ENCODE assay signal across 15 cellular contexts in the genomic region with DNA sequence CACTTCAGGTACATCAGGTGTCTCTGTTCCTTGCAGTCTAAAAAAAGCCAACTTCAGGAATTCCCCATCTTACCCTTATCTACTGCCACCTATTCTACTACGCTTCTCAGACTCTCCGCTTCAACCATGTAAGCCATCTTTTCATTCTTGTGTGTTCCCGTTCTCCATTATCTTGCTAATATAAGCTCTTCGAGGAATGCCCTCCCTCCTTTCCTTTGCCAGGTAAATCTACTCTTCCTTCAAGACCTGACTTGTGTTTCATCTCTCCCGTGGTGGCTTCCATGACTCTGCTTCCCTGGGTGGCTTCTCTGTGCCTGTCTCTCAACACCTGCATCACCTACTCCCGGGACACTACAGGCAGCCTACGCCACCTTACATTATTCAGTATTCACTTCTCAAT. TPM values are rescaled to one million over a fixed set of nuclear protein-coding genes. Genes with fewer than 3 reads are reported as not detected.
DNase-seq lines count a peak whose midpoint lies in the region; ATAC-seq and TF ChIP-seq lines count a peak whose summit lies in the region.
"Had no signal": no experiment of that assay in that cellular context is flagged by ENCODE, and none has a peak within 500 bp of the region (broad histone marks: within the 10 kb centered on the region; RNA-seq: fewer than 3 reads in every experiment).

No MANE protein-coding gene starts in this region.

- peak overlapping the region; percentile 80 for H2BK120ac ChIP-seq in mesenchymal stem cell (ENCODE audit: low read depth, low read length)

- no peak overlapping the region for H3K14ac ChIP-seq in mesenchymal stem cell (ENCODE audit: low read length in 2 of 2)

- H3K9ac ChIP-seq in mammary epithelial cell (ENCODE audit: insufficient read depth, low read length) (no peak overlapping the region), mesenchymal stem cell (ENCODE audit: low read length) (peak overlapping the region; percentile 95), skeletal muscle tissue (ENCODE audit: low read depth in 1 of 3, low read length in 3 of 3) (no peak overlapping the region)

- intact Hi-C loops in mammary epithelial cell (cut with micrococcal nuclease) = loop anchor here (2.0 kb wide), 1 partner anchor 731 kb away; no protein-coding TSS in a partner anchor

- no peaks in the 10 kb centered on the region for H3K27me3 Mint-ChIP-seq in HFFc6 (ENCODE audit: insufficient read depth)

- no peak overlapping the region for H4K91ac ChIP-seq in mesenchymal stem cell (ENCODE audit: low read length)

- H3K4me3 ChIP-seq in mammary epithelial cell (replicated peaks in 1 of 3; ENCODE audit: insufficient read depth in 1 of 3, low read depth in 2 of 3, low read length in 3 of 3) (no peak overlapping the region), mesenchymal stem cell (ENCODE audit: insufficient read depth in 1 of 2, low read depth in 1 of 2, low read length in 2 of 2) (no peak overlapping the region), skeletal muscle tissue (ENCODE audit: low read length in 3 of 3) (no peak overlapping the region)
- H3K4me3 ChIP-seq: SK-N-MC had no signal

- peak overlapping the region; percentile 98 for H3K27ac Mint-ChIP-seq in HFFc6
- H3K27ac Mint-ChIP-seq: activated naive CD8-positive, alpha-beta T cell treated with anti-CD3 and anti-CD28 coated beads, Interleukin-2, amount 10 ng/mL, durations not matched to agents 7 days and 5 days; B cell had no signal

- no peak overlapping the region for H2BK5ac ChIP-seq in mesenchymal stem cell (ENCODE audit: low read depth, low read length, poor library complexity, severe bottlenecking)

- WGBS in mammary epithelial cell (ENCODE audit: low coverage, missing lambda C conversion rate) = 76% methylated on average over 7 of the region's 7 CpGs
- 82% methylated on average over 7 of the region's 7 CpGs for WGBS in mesenchymal stem cell

- no peaks in the 10 kb centered on the region for H3K9me3 Mint-ChIP-seq in HFFc6
- H3K9me3 Mint-ChIP-seq: activated naive CD8-positive, alpha-beta T cell treated with anti-CD3 and anti-CD28 coated beads, Interleukin-2, amount 10 ng/mL, durations not matched to agents 7 days and 5 days had no signal

- no peak overlapping the region for H3K4me3 Mint-ChIP-seq in HFFc6
- H3K4me3 Mint-ChIP-seq: activated naive CD8-positive, alpha-beta T cell treated with anti-CD3 and anti-CD28 coated beads, Interleukin-2, amount 10 ng/mL, durations not matched to agents 7 days and 5 days; B cell had no signal

- H3K4me1 Mint-ChIP-seq in HFFc6 (ENCODE audit: low read depth) = peaks cover 54% of the 10 kb centered on the region
- H3K4me1 Mint-ChIP-seq: activated naive CD8-positive, alpha-beta T cell treated with anti-CD3 and anti-CD28 coated beads, Interleukin-2, amount 10 ng/mL, durations not matched to agents 7 days and 5 days had no signal

- no peak overlapping the region for H2BK15ac ChIP-seq in mesenchymal stem cell (ENCODE audit: low read depth, poor library complexity, severe bottlenecking)

- in situ Hi-C loops in mammary epithelial cell (cut with MboI; ENCODE audit: low sequenced_read_pairs in 2 of 2) = loop anchor here in 1 of 2 donors (10.0 kb wide), 1 partner anchor 59 kb away; no protein-coding TSS in a partner anchor

- H2BK12ac ChIP-seq in mesenchymal stem cell (ENCODE audit: low read length in 2 of 2) = peak overlapping the region; percentile 9 to 92

- dilution Hi-C loops in mammary epithelial cell (cut with HindIII; ENCODE audit: low sequenced_read_pairs) = no loop called here

- H3K27ac ChIP-seq in mammary epithelial cell (ENCODE audit: insufficient read depth, low read depth, low read length) = no peak overlapping the region
- peak overlapping the region; percentile 96 for H3K27ac ChIP-seq in mesenchymal stem cell (ENCODE audit: low read length, poor library complexity, severe bottlenecking)
- peak overlapping the region; percentile 71 for H3K27ac ChIP-seq in skeletal muscle tissue (ENCODE audit: low read depth, low read length)
- H3K27ac ChIP-seq: SK-N-MC had no signal

- CTCF ChIA-PET in mammary epithelial cell (lab: Charles Lee; ENCODE audit: low non-redundant PET) = interaction anchor here (0.7 kb wide), 1 partner anchor 59 kb away, joined by 13 read pairs; no protein-coding TSS in a partner anchor

- H4K20me1 ChIP-seq in mammary epithelial cell (ENCODE audit: insufficient read depth, low read length) = no peaks in the 10 kb centered on the region

- no peaks in the 10 kb centered on the region for H3K79me2 ChIP-seq in mammary epithelial cell (ENCODE audit: insufficient read depth, low read length)

- peaks cover 4% of the 10 kb centered on the region; the same call in 1 of the 2 replicates for H3K36me3 Mint-ChIP-seq in HFFc6 (ENCODE audit: low read depth)
- H3K36me3 Mint-ChIP-seq: activated naive CD8-positive, alpha-beta T cell treated with anti-CD3 and anti-CD28 coated beads, Interleukin-2, amount 10 ng/mL, durations not matched to agents 7 days and 5 days had no signal

- H2AFZ ChIP-seq in mammary epithelial cell (ENCODE audit: low read depth, low read length) (peak overlapping the region; percentile 75), mesenchymal stem cell (ENCODE audit: low read depth, low read length) (no peak overlapping the region)

- no peak for ATAC-seq in HG03039 (IDR thresholded peaks at IDR 0.05; ENCODE audit: unreplicated experiment)
- ATAC-seq: left lobe of liver had no signal

- no peak for DNase-seq in HFFc6
- DNase-seq in mammary epithelial cell = no peak
- DNase-seq in mesenchymal stem cell = no peak
- DNase-seq in islet precursor cell = no peak
- no peak for DNase-seq in MV-4-11 (lab: John Stamatoyannopoulos, UW)
- no peak for DNase-seq in cerebellar nuclear complex (lab: John Stamatoyannopoulos, UW)
- DNase-seq: activated CD8-positive, alpha-beta memory T cell treated with anti-CD3 and anti-CD28 coated beads, Interleukin-2, amount 50 U/mL, for 4 hours; activated naive CD8-positive, alpha-beta T cell treated with anti-CD3 and anti-CD28 coated beads, Interleukin-2, amount 10 ng/mL, durations not matched to agents 7 days and 5 days; DMS53; NCI-H2081 treated with DMSO at 0.1 percent for 48 hours had no signal

- no TSS peak for BruUV-seq in mammary epithelial cell (replicated peaks; lab: Mats Ljungman, UMichigan)

- H4K8ac ChIP-seq in mesenchymal stem cell (ENCODE audit: low read length) = no peak overlapping the region

- no peaks in the 10 kb centered on the region for H3K79me1 ChIP-seq in mesenchymal stem cell (replicated peaks; ENCODE audit: low read length, poor library complexity, severe bottlenecking)

- H3K4me2 ChIP-seq in mammary epithelial cell (ENCODE audit: insufficient read depth, low read depth, low read length) = no peak overlapping the region
- no peak overlapping the region for H3K4me2 ChIP-seq in mesenchymal stem cell (ENCODE audit: low read length, poor library complexity, severe bottlenecking)

- H3K9me3 ChIP-seq in mammary epithelial cell (replicated peaks; ENCODE audit: insufficient read depth, low read length) (no peaks in the 10 kb centered on the region), mesenchymal stem cell (ENCODE audit: control insufficient read depth, low read length) (no peaks in the 10 kb centered on the region), skeletal muscle tissue (ENCODE audit: control insufficient read depth in 3 of 3, low read length in 3 of 3) (no peaks in the 10 kb centered on the region)

- H3K18ac ChIP-seq in mesenchymal stem cell (ENCODE audit: low read depth in 1 of 2, low read length in 2 of 2) = peak overlapping the region; percentile 58 to 90

- H3K4me1 ChIP-seq in mammary epithelial cell (ENCODE audit: insufficient read depth, low read length) (peaks cover 25% of the 10 kb centered on the region), mesenchymal stem cell (ENCODE audit: control insufficient read depth, insufficient read depth, low read depth, low read length) (peaks cover 22% of the 10 kb centered on the region), skeletal muscle tissue (ENCODE audit: control insufficient read depth in 3 of 3, insufficient read depth in 3 of 3, low read length in 3 of 3) (peaks cover 24 to 34% (median 28%) of the 10 kb centered on the region in 3 donors)

- peak overlapping the region; percentile 85 for H2AK5ac ChIP-seq in mesenchymal stem cell (ENCODE audit: low read length, severe bottlenecking)

- no peaks in the 10 kb centered on the region for H3K27me3 ChIP-seq in mammary epithelial cell (ENCODE audit: insufficient read depth, low read length)
- H3K27me3 ChIP-seq in mesenchymal stem cell (ENCODE audit: control insufficient read depth in 1 of 2, insufficient read depth in 1 of 2, low read length in 2 of 2) = no peaks in the 10 kb centered on the region
- no peaks in the 10 kb centered on the region for H3K27me3 ChIP-seq in skeletal muscle tissue (ENCODE audit: control insufficient read depth in 3 of 3, insufficient read depth in 3 of 3, low read length in 3 of 3)

- H3K23ac ChIP-seq in mesenchymal stem cell (ENCODE audit: low read length in 2 of 2) = no peak overlapping the region

- H3K4ac ChIP-seq in mesenchymal stem cell (ENCODE audit: low read depth in 1 of 2, low read length in 2 of 2) = peak overlapping the region in 1 of 2 experiments; percentile 58

- no peak for TF ChIP-seq CTCF in HFFc6 (IDR thresholded peaks at IDR 0.05)
- TF ChIP-seq CTCF in mammary epithelial cell (conservative IDR thresholded peaks at IDR 0.05 in 1 of 2, IDR thresholded peaks at IDR 0.05 in 1 of 2; ENCODE audit: extremely low read depth in 1 of 2, insufficient read depth in 1 of 2, low read depth in 1 of 2, low read length in 2 of 2) = no peak

- H3K36me3 ChIP-seq in mammary epithelial cell (ENCODE audit: insufficient read depth, low read length) = no peaks in the 10 kb centered on the region
- H3K36me3 ChIP-seq in mesenchymal stem cell (ENCODE audit: control insufficient read depth in 1 of 2, insufficient read depth in 2 of 2, low read depth in 1 of 2, low read length in 2 of 2) = no peaks in the 10 kb centered on the region
- no peaks in the 10 kb centered on the region for H3K36me3 ChIP-seq in skeletal muscle tissue (ENCODE audit: control insufficient read depth in 3 of 3, insufficient read depth in 3 of 3, low read length in 3 of 3)

RNA-seq across cellular contexts. Expression of a gene that starts 42.3 kb away (rescaled TPM):
- total RNA-seq in HFFc6 (2021; fragmentation: NEBNext Ultra II Directional; extraction: Animal tissue kit (Norgen Biotek cat#: 25700)) = under 1 TPM in 3 of 6 experiments, not detected in 3; 0.11 to 0.40 (median 0.33) TPM
- under 1 TPM in 1 of 2 donors, not detected in 1; 0.33 TPM for total RNA-seq in mammary epithelial cell
- polyA plus RNA-seq in mammary epithelial cell = 0.08 TPM
- polyA minus RNA-seq in mammary epithelial cell = not detected
- polyA plus RNA-seq in mesenchymal stem cell (2013, experiment 1 of 2) = 1.5 TPM
- 1.6 TPM for polyA plus RNA-seq in mesenchymal stem cell (2013, experiment 2 of 2)
- 11.5 TPM for total RNA-seq in skeletal muscle tissue
- total RNA-seq: activated naive CD8-positive, alpha-beta T cell treated with anti-CD3 and anti-CD28 coated beads, Interleukin-2, amount 10 ng/mL, durations not matched to agents 7 days and 5 days; B cell had no signal
